In the genomic region with DNA sequence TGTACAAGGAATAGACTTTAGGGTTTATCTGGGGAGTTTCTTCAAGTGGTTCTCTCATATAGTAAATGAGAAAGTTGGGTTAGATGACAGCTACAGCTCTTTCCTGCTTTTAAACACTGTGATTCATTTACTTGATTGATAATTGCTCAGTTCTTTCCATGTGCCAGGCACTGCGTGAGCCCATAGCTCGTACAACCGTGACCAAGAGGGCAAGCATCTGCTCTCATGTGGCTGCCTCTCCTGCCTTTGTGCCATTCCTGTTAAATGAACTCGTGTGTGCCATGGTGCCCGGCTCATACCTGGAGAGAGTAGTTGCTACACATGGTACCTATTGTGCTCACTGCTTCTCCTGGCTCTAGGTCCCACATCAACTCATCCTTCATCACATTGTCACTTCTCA, we compare ENCODE assay signal across 23 cellular contexts.
"Had no signal": no experiment of that assay in that cellular context is flagged by ENCODE, and none has a peak within 500 bp of the region (broad histone marks: within the 10 kb centered on the region; RNA-seq: fewer than 3 reads in every experiment).

No MANE protein-coding gene starts in this region.

- ATAC-seq: activated T-cell treated with anti-CD3 and anti-CD28 coated beads, Interleukin-2, amount 50 U/mL, for 72 hours; effector memory CD8-positive, alpha-beta T cell; natural killer cell; right cardiac atrium had no signal

- H3K27ac ChIP-seq: colonic mucosa, hepatocyte, left ventricle myocardium inferior, ovary, psoas muscle, uterus, VCaP had no signal

- H3K27me3 ChIP-seq: colonic mucosa, hepatocyte, ovary, uterus had no signal

- H3K4me3 ChIP-seq: colonic mucosa, dorsolateral prefrontal cortex, hepatocyte, left ventricle myocardium inferior, ovary, psoas muscle, uterus had no signal

- DNase-seq: activated CD4-positive, alpha-beta memory T cell treated with anti-CD3 and anti-CD28 coated beads, Interleukin-2, amount 10 ng/mL, durations not matched to agents 7 days and 5 days; activated CD4-positive, alpha-beta T cell treated with anti-CD3 and anti-CD28 coated beads, Interleukin-2, amount 10 ng/mL, durations not matched to agents 24 days and 14 days; activated effector memory CD4-positive, alpha-beta T cell treated with Interleukin-2 at 50 U/mL for 16 hours; activated naive CD4-positive, alpha-beta T cell treated with anti-CD3 and anti-CD28 coated beads for 36 hours; activated naive CD8-positive, alpha-beta T cell treated with anti-CD3 and anti-CD28 coated beads, Interleukin-2, amount 10 ng/mL, durations not matched to agents 7 days and 5 days; activated T-cell treated with anti-CD3 and anti-CD28 coated beads, Interleukin-2, amount 50 U/mL, for 72 hours; amniotic stem cell; colonic mucosa; effector memory CD8-positive, alpha-beta T cell; glutamatergic neuron; immature natural killer cell; left ventricle myocardium inferior; natural killer cell; ovary; right cardiac atrium; stimulated activated CD4-positive, alpha-beta T cell treated with anti-CD3 and anti-CD28 coated beads, Interleukin-12 subunit alpha, Interleukin-12 subunit beta, amount 100 ng/mL, for 4 hours; stimulated activated CD4-positive, alpha-beta T cell treated with anti-CD3 and anti-CD28 coated beads, Interleukin-4, amount 100 ng/mL, for 4 hours; trophoblast cell; uterus had no signal

- H3K4me1 ChIP-seq: colonic mucosa, left ventricle myocardium inferior, psoas muscle, uterus had no signal

- H2AFZ ChIP-seq: hepatocyte had no signal

- H3K79me2 ChIP-seq: hepatocyte had no signal

- H3K36me3 ChIP-seq: colonic mucosa, left ventricle myocardium inferior, ovary, uterus had no signal

- H3K4me2 ChIP-seq: hepatocyte had no signal

- H3K9me3 ChIP-seq: colonic mucosa, left ventricle myocardium inferior, ovary, psoas muscle, uterus had no signal
